In the genomic region with DNA sequence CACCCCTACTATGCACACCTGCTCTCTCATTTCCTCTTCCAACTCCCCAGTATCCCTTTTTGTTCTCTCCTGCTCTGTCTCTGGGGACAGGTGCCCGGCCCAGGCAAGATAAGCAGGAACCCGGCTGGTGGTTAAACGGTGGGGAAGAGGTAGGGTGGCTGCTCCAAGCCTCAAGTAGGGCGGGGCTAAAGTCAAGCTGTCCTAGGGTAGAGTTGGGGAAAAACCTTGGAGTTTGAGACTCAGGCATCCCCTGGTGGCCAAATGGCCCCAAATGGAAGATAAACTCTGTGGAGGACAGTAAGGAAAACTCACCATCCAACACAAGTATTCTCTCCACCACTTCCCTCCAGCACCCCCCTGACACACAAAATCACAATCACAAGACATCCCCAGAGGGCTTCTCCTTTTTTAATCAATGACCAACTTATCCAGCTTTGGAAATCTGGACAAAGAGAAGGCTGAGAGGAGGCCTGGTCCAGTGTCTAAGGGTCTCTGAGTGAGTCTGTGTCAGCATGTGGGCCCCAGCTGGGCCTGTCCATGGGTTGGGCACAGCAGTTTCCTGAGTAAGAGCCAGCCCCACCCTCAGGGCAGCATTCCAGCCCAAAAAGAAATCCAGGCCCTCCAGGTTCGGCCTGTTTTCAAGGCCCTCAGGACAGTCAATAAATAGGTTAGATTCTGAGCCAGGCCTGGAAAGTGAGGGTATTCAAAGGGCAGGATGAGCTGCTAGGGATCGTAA, we compare ENCODE assay signal across 10 cellular contexts. TPM values are rescaled to one million over a fixed set of nuclear protein-coding genes. Genes with fewer than 3 reads are reported as not detected.
DNase-seq lines count a peak whose midpoint lies in the region; ATAC-seq, FAIRE-seq and TF ChIP-seq lines count a peak whose summit lies in the region.
"Had no signal": no experiment of that assay in that cellular context is flagged by ENCODE, and none has a peak within 500 bp of the region (broad histone marks: within the 10 kb centered on the region; RNA-seq: fewer than 3 reads in every experiment).

No MANE protein-coding gene starts in this region.

- H3K4me3 ChIP-seq in BJ (ENCODE audit: low read depth, low read length) (no peak overlapping the region), bronchial epithelial cell (ENCODE audit: low read depth, low read length) (no peak overlapping the region), mesenchymal stem cell (ENCODE audit: insufficient read depth in 1 of 2, low read depth in 1 of 2, low read length in 2 of 2) (no peak overlapping the region)

- H2BK120ac ChIP-seq in H9 (ENCODE audit: low read depth, low read length, poor library complexity, severe bottlenecking) (no peak overlapping the region), mesenchymal stem cell (ENCODE audit: low read depth, low read length) (no peak overlapping the region)

- no peak overlapping the region for H2BK15ac ChIP-seq in H9 (ENCODE audit: low read depth, low read length)
- no peak overlapping the region for H2BK15ac ChIP-seq in mesenchymal stem cell (ENCODE audit: low read depth, poor library complexity, severe bottlenecking)

- POLR2A ChIA-PET in BJ (lab: Charles Lee), result no interaction called here

- H2AFZ ChIP-seq in H9 (ENCODE audit: low read length), result no peak overlapping the region
- no peak overlapping the region for H2AFZ ChIP-seq in mesenchymal stem cell (ENCODE audit: low read depth, low read length)

- no peak overlapping the region for H3K27ac ChIP-seq in H9 (ENCODE audit: insufficient read length, low read depth, low read length)
- no peak overlapping the region for H3K27ac ChIP-seq in mesenchymal stem cell (ENCODE audit: low read length, poor library complexity, severe bottlenecking)

- peaks cover 18 to 52% (median 40%) of the 10 kb centered on the region in 3 experiments; a peak in 6 of 7 replicates for H3K36me3 Mint-ChIP-seq in H9 (ENCODE audit: insufficient read depth in 1 of 3, low read depth in 3 of 3)

- FAIRE-seq in bronchial epithelial cell (lab: Jason Lieb, UNC), result no peak

- H3K9me3 Mint-ChIP-seq in H9, result no peaks in the 10 kb centered on the region

- H3K27ac Mint-ChIP-seq in H9, result no peak overlapping the region

- H3T11ph ChIP-seq in H9 (ENCODE audit: low read length), result no peak overlapping the region

- H3K18ac ChIP-seq in H9 (ENCODE audit: insufficient read length, low read depth, low read length), result no peak overlapping the region
- no peak overlapping the region for H3K18ac ChIP-seq in mesenchymal stem cell (ENCODE audit: low read depth in 1 of 2, low read length in 2 of 2)

- H3K4me1 Mint-ChIP-seq in H9, result peaks cover 3 to 7% of the 10 kb centered on the region in 2 experiments; a peak in 3 of 4 replicates

- H2AK5ac ChIP-seq in H9 (ENCODE audit: insufficient read length, low read length) (no peak overlapping the region), mesenchymal stem cell (ENCODE audit: low read length, severe bottlenecking) (no peak overlapping the region)

- ATAC-seq in HG03432 (IDR thresholded peaks at IDR 0.05; ENCODE audit: unreplicated experiment) (no peak), GM19467 (IDR thresholded peaks at IDR 0.05; ENCODE audit: unreplicated experiment) (no peak)

- no CpG with 5 or more reads among the region's 6 CpGs for WGBS in H9 (ENCODE audit: extremely low coverage, insufficient read length, low lambda C conversion rate)
- WGBS in mesenchymal stem cell, result 94% methylated on average over 5 of the region's 6 CpGs

- H4K91ac ChIP-seq in H9 (ENCODE audit: insufficient read length, low read depth, low read length), result no peak overlapping the region
- no peak overlapping the region for H4K91ac ChIP-seq in mesenchymal stem cell (ENCODE audit: low read length)

- no peak overlapping the region for H3K4ac ChIP-seq in H9 (ENCODE audit: low read depth, low read length)
- no peak overlapping the region for H3K4ac ChIP-seq in mesenchymal stem cell (ENCODE audit: low read depth in 1 of 2, low read length in 2 of 2)

- DNase-seq in BJ (ENCODE audit: low read depth), result no peak
- no peak for DNase-seq in H9
- peak; percentile 43 for DNase-seq in bronchial epithelial cell (ENCODE audit: low read depth)
- no peak for DNase-seq in mesenchymal stem cell
- DNase-seq in NCI-H1930 (lab: John Stamatoyannopoulos, UW), result no peak
- DNase-seq in stimulated activated CD4-positive, alpha-beta T cell treated with anti-CD3 and anti-CD28 coated beads, Interleukin-2, amount 100 ng/mL, for 24 hours, result no peak
- DNase-seq: retina, SHP77 treated with DMSO at 0.1 percent for 48 hours had no signal

- H3K4me2 ChIP-seq in H9 (ENCODE audit: insufficient read depth, insufficient read length, low read length) (no peak overlapping the region), mesenchymal stem cell (ENCODE audit: low read length, poor library complexity, severe bottlenecking) (no peak overlapping the region)

- TF ChIP-seq CTCF in BJ (IDR thresholded peaks at IDR 0.05; ENCODE audit: insufficient read depth, low read depth, low read length) (peak; percentile 18; the same call in 1 of the 2 replicates), H9 (conservative IDR thresholded peaks at IDR 0.05) (peak; percentile 49), bronchial epithelial cell (IDR thresholded peaks at IDR 0.05; ENCODE audit: insufficient read depth, low read length, severe bottlenecking) (peak; percentile 19)

- H3K27me3 ChIP-seq in BJ (ENCODE audit: control insufficient read depth, insufficient read depth, low read length), result no peaks in the 10 kb centered on the region
- H3K27me3 ChIP-seq in H9 (ENCODE audit: insufficient read depth, low read length), result no peaks in the 10 kb centered on the region; the same call in 1 of the 2 replicates
- H3K27me3 ChIP-seq in bronchial epithelial cell (ENCODE audit: control insufficient read depth, insufficient read depth, low read length), result no peaks in the 10 kb centered on the region
- H3K27me3 ChIP-seq in mesenchymal stem cell (ENCODE audit: control insufficient read depth in 1 of 2, insufficient read depth in 1 of 2, low read length in 2 of 2), result no peaks in the 10 kb centered on the region

- no peaks in the 10 kb centered on the region for H4K20me1 ChIP-seq in H9 (ENCODE audit: control insufficient read depth, insufficient read depth, insufficient read length)

- H4K8ac ChIP-seq in H9 (replicated peaks; ENCODE audit: insufficient read length, low read depth, low read length), result no peak overlapping the region
- no peak overlapping the region for H4K8ac ChIP-seq in mesenchymal stem cell (ENCODE audit: low read length)

- no peaks in the 10 kb centered on the region for H3K79me1 ChIP-seq in H9 (ENCODE audit: insufficient read depth, low read depth, low read length, poor library complexity, severe bottlenecking)
- H3K79me1 ChIP-seq in mesenchymal stem cell (replicated peaks; ENCODE audit: low read length, poor library complexity, severe bottlenecking), result peaks cover 6% of the 10 kb centered on the region

- H2BK12ac ChIP-seq in H9 (ENCODE audit: insufficient read length, low read depth, low read length), result no peak overlapping the region
- H2BK12ac ChIP-seq in mesenchymal stem cell (ENCODE audit: low read length in 2 of 2), result no peak overlapping the region

- H4K5ac ChIP-seq in H9 (ENCODE audit: insufficient read length, low read depth, low read length), result no peak overlapping the region

- H3K14ac ChIP-seq in H9 (ENCODE audit: insufficient read depth, low read length) (no peak overlapping the region), mesenchymal stem cell (ENCODE audit: low read length in 2 of 2) (no peak overlapping the region)

- H3K27me3 Mint-ChIP-seq in H9 (ENCODE audit: low read depth), result no peaks in the 10 kb centered on the region

- H3K56ac ChIP-seq in H9 (ENCODE audit: insufficient read length, low read depth, low read length), result no peak overlapping the region

- no peaks in the 10 kb centered on the region for H3K79me2 ChIP-seq in H9 (ENCODE audit: insufficient read depth, low read length)

- H2BK5ac ChIP-seq in H9 (ENCODE audit: insufficient read length, low read length), result no peak overlapping the region
- no peak overlapping the region for H2BK5ac ChIP-seq in mesenchymal stem cell (ENCODE audit: low read depth, low read length, poor library complexity, severe bottlenecking)

- CTCF ChIA-PET in BJ (lab: Yijun Ruan, JAX), result interaction anchor here (1.2 to 1.9 kb wide), 3 partner anchors 11 to 35 kb away, joined by 3 to 7 read pairs (median 6); no protein-coding TSS in a partner anchor

- H3K4me1 ChIP-seq in H9 (ENCODE audit: insufficient read depth, low read length) (no peaks in the 10 kb centered on the region), mesenchymal stem cell (ENCODE audit: control insufficient read depth, insufficient read depth, low read depth, low read length) (peaks cover 23% of the 10 kb centered on the region)

- H3K9ac ChIP-seq in H9 (ENCODE audit: extremely low read depth, insufficient read length, low read length) (no peak overlapping the region), mesenchymal stem cell (ENCODE audit: low read length) (peak overlapping the region; percentile 77)

- no peak overlapping the region for H2BK20ac ChIP-seq in H9 (ENCODE audit: low read depth, low read length, poor library complexity, severe bottlenecking)

- H3K9me3 ChIP-seq in H9 (ENCODE audit: control insufficient read depth, low read depth, low read length) (no peaks in the 10 kb centered on the region), mesenchymal stem cell (ENCODE audit: control insufficient read depth, low read length) (no peaks in the 10 kb centered on the region)

- no peak overlapping the region for H3K23ac ChIP-seq in H9 (ENCODE audit: insufficient read length, low read depth, low read length)
- no peak overlapping the region for H3K23ac ChIP-seq in mesenchymal stem cell (ENCODE audit: low read length in 2 of 2)

- H3K23me2 ChIP-seq in H9 (ENCODE audit: insufficient read length, low read depth, low read length, poor library complexity, severe bottlenecking), result no peaks in the 10 kb centered on the region

- H3K36me3 ChIP-seq in BJ (ENCODE audit: control insufficient read depth, insufficient read depth, low read length) (peaks cover 23% of the 10 kb centered on the region), bronchial epithelial cell (ENCODE audit: control insufficient read depth, insufficient read depth, low read length) (peaks cover 24% of the 10 kb centered on the region), mesenchymal stem cell (ENCODE audit: control insufficient read depth in 1 of 2, insufficient read depth in 2 of 2, low read depth in 1 of 2, low read length in 2 of 2) (peaks cover 53 to 54% of the 10 kb centered on the region in 2 experiments)

- no peak overlapping the region for H3K4me3 Mint-ChIP-seq in H9

RNA-seq across cellular contexts. Expression of a gene that starts 9.8 kb away (rescaled TPM):
- 60.7 and 80.0 TPM in 2 replicates for polyA plus RNA-seq in BJ (2011; rRNA removed)
- 32.8 and 55.2 TPM in 2 replicates for polyA minus RNA-seq in BJ (2011; rRNA and poly(A)+ RNA removed)
- 60.0 and 62.6 TPM in 2 replicates for total RNA-seq in H9 (2021)
- 48.1 and 54.8 TPM in 2 replicates for total RNA-seq in bronchial epithelial cell
- polyA plus RNA-seq in mesenchymal stem cell (2013, experiment 1 of 2), result 55.9 TPM
- polyA plus RNA-seq in mesenchymal stem cell (2013, experiment 2 of 2), result 60.5 TPM

RNA-seq across cellular contexts. Expression of a gene that starts 12.2 kb away (rescaled TPM):
- not detected in 2 replicates for polyA plus RNA-seq in BJ (2011; rRNA removed)
- polyA minus RNA-seq in BJ (2011; rRNA and poly(A)+ RNA removed), result not detected in 2 replicates
- total RNA-seq in H9 (2021) (not detected in 2 replicates), bronchial epithelial cell (not detected in 2 replicates)
- not detected for polyA plus RNA-seq in mesenchymal stem cell (2013, experiment 1 of 2)
- polyA plus RNA-seq in mesenchymal stem cell (2013, experiment 2 of 2), result not detected

RNA-seq across cellular contexts. Expression of a gene that starts 13.6 kb away (rescaled TPM):
- polyA plus RNA-seq in BJ (2011; rRNA removed), result 0.64 and 1.1 TPM in 2 replicates
- 0.38 and 1.1 TPM in 2 replicates for polyA minus RNA-seq in BJ (2011; rRNA and poly(A)+ RNA removed)
- not detected in 2 replicates for total RNA-seq in H9 (2021)
- 42.1 and 49.4 TPM in 2 replicates for total RNA-seq in bronchial epithelial cell
- 0.12 TPM for polyA plus RNA-seq in mesenchymal stem cell (2013, experiment 1 of 2)
- polyA plus RNA-seq in mesenchymal stem cell (2013, experiment 2 of 2), result 0.23 TPM

RNA-seq across cellular contexts. Expression of a gene that starts 14.7 kb away (rescaled TPM):
- polyA plus RNA-seq in BJ (2011; rRNA removed), result 2.5 and 3.2 TPM in 2 replicates
- 1.4 and 1.6 TPM in 2 replicates for polyA minus RNA-seq in BJ (2011; rRNA and poly(A)+ RNA removed)
- total RNA-seq in H9 (2021) (3.0 TPM in 2 replicates), bronchial epithelial cell (4.5 and 5.5 TPM in 2 replicates)
- 1.2 TPM for polyA plus RNA-seq in mesenchymal stem cell (2013, experiment 1 of 2)
- polyA plus RNA-seq in mesenchymal stem cell (2013, experiment 2 of 2), result 1.1 TPM

RNA-seq across cellular contexts. Expression of a gene that starts 56.0 kb away (rescaled TPM):
- 1.5 and 2.2 TPM in 2 replicates for polyA plus RNA-seq in BJ (2011; rRNA removed)
- 2.1 and 2.4 TPM in 2 replicates for polyA minus RNA-seq in BJ (2011; rRNA and poly(A)+ RNA removed)
- total RNA-seq in H9 (2021) (11.4 and 12.4 TPM in 2 replicates), bronchial epithelial cell (1.8 and 4.0 TPM in 2 replicates)
- 13.9 TPM for polyA plus RNA-seq in mesenchymal stem cell (2013, experiment 1 of 2)
- 13.7 TPM for polyA plus RNA-seq in mesenchymal stem cell (2013, experiment 2 of 2)

Comparison
In these comparisons a context has a peak if more than half of its experiments do, and no peak if none do; other contexts are left out.
1. RNA of a gene that starts 13.6 kb away (total RNA-seq): 42.1 to 49.4 TPM in bronchial epithelial cell; not detected in H9; every median in the first group is over 10 times any median in the second.
2. Peak in every context shown above with its lines, with median percentiles within 50 percentile points of each other: CTCF ChIP-seq.